31 cellular contexts compared by ENCODE assay signal in genomic region chr4:139768366-139768765, GRCh38.
"Had no signal": no experiment of that assay in that cellular context is flagged by ENCODE, and none has a peak within 500 bp of the region (broad histone marks: within the 10 kb centered on the region; RNA-seq: fewer than 3 reads in every experiment).

No MANE protein-coding gene starts in this region.

- H3K27ac ChIP-seq: ascending aorta, esophagus squamous epithelium, gastrocnemius medialis, left lung, ovary, right atrium auricular region, stomach, suprapubic skin, tibial artery had no signal

- H3K4me3 Mint-ChIP-seq: activated CD4-positive, alpha-beta T cell treated with anti-CD3 and anti-CD28 coated beads for 36 hours; activated naive CD4-positive, alpha-beta T cell treated with anti-CD3 and anti-CD28 coated beads, Interleukin-2, amount 10 ng/mL, durations not matched to agents 7 days and 5 days; activated naive CD8-positive, alpha-beta T cell treated with anti-CD3 and anti-CD28 coated beads, Interleukin-2, amount 10 ng/mL, durations not matched to agents 7 days and 5 days; activated T-helper 1 cell treated with anti-CD3 and anti-CD28 coated beads, Interleukin-12 subunit alpha, Interleukin-12 subunit beta, Interleukin-2, Interleukin-4 antibody, amounts not matched to agents 30 ng/mL and 10 ng/mL and 1 ng/mL, durations not matched to agents 14 hours and 24 hours and 36 hours; brain; endodermal cell; natural killer cell treated with Interleukin-12 subunit alpha and Interleukin-12 subunit beta and Interleukin-15 and Interleukin-18, amount 100 ng/mL, for 72 hours; stimulated activated memory B cell treated with anti-CD40 and anti-IgM and Interleukin-4, amounts not matched to agents 10 μg/mL and 1 μg/mL and 100 μg/mL, for 72 hours; T-helper 2 cell treated with Interferon-gamma antibody and Interleukin-4, amounts not matched to agents 5 μg/mL and 100 μg/mL, for 36 hours had no signal

- H3K36me3 ChIP-seq: ascending aorta, esophagus squamous epithelium, gastrocnemius medialis, left lung, ovary, right atrium auricular region, stomach, suprapubic skin, tibial artery had no signal

- H3K9me3 ChIP-seq: ascending aorta, esophagus squamous epithelium, gastrocnemius medialis, left lung, mucosa of descending colon, ovary, right atrium auricular region, stomach, suprapubic skin, tibial artery had no signal

- H3K4me2 ChIP-seq: smooth muscle cell had no signal

- H3K27me3 ChIP-seq: ascending aorta, esophagus squamous epithelium, gastrocnemius medialis, left lung, ovary, right atrium auricular region, stomach, suprapubic skin, tibial artery had no signal

- DNase-seq: activated CD4-positive, alpha-beta T cell treated with anti-CD3 and anti-CD28 coated beads for 36 hours; activated CD4-positive, alpha-beta T cell treated with anti-CD3 and anti-CD28 coated beads, Interleukin-2, amount 50 U/mL, for 4 hours; activated CD4-positive, CD25-positive, alpha-beta regulatory T cell; activated CD8-positive, alpha-beta memory T cell treated with anti-CD3 and anti-CD28 coated beads for 24 hours; activated effector memory CD4-positive, alpha-beta T cell treated with anti-CD3 and anti-CD28 coated beads, Interleukin-2, amount 50 U/mL, for 16 hours; activated naive CD8-positive, alpha-beta T cell treated with anti-CD3 and anti-CD28 coated beads, Interleukin-2, amount 10 ng/mL, durations not matched to agents 7 days and 5 days; central memory CD4-positive, alpha-beta T cell; esophagus squamous epithelium; gastrocnemius medialis; glutamatergic neuron; left lung; mucosa of descending colon; ovary; stimulated activated CD4-positive, alpha-beta T cell treated with anti-CD3 and anti-CD28 coated beads, Interleukin-1b, Interleukin-23, amount 100 ng/mL, for 48 hours; stimulated activated CD4-positive, alpha-beta T cell treated with anti-CD3 and anti-CD28 coated beads, Interleukin-4, amount 100 ng/mL, for 4 hours; stimulated activated CD8-positive, alpha-beta memory T cell treated with anti-CD3 and anti-CD28 coated beads, Interleukin-4, amount 100 ng/mL, for 48 hours; T-helper 1 cell; tibial artery had no signal

- H3K36me3 Mint-ChIP-seq: activated naive CD4-positive, alpha-beta T cell treated with anti-CD3 and anti-CD28 coated beads, Interleukin-2, amount 10 ng/mL, durations not matched to agents 7 days and 5 days; activated naive CD8-positive, alpha-beta T cell treated with anti-CD3 and anti-CD28 coated beads, Interleukin-2, amount 10 ng/mL, durations not matched to agents 7 days and 5 days; brain; natural killer cell treated with Interleukin-12 subunit alpha and Interleukin-12 subunit beta and Interleukin-15 and Interleukin-18, amount 100 ng/mL, for 72 hours; stimulated activated memory B cell treated with anti-CD40 and anti-IgM and Interleukin-4, amounts not matched to agents 10 μg/mL and 1 μg/mL and 100 μg/mL, for 72 hours had no signal

- H3K4me3 ChIP-seq: ascending aorta, esophagus squamous epithelium, gastrocnemius medialis, left lung, mucosa of descending colon, ovary, right atrium auricular region, smooth muscle cell, stomach, suprapubic skin, tibial artery had no signal

- H3K27me3 Mint-ChIP-seq: activated CD4-positive, alpha-beta T cell treated with anti-CD3 and anti-CD28 coated beads for 36 hours; brain; progenitor cell of endocrine pancreas had no signal

- H3K9me3 Mint-ChIP-seq: activated naive CD4-positive, alpha-beta T cell treated with anti-CD3 and anti-CD28 coated beads, Interleukin-2, amount 10 ng/mL, durations not matched to agents 7 days and 5 days; activated naive CD8-positive, alpha-beta T cell treated with anti-CD3 and anti-CD28 coated beads, Interleukin-2, amount 10 ng/mL, durations not matched to agents 7 days and 5 days; activated T-helper 1 cell treated with anti-CD3 and anti-CD28 coated beads, Interleukin-12 subunit alpha, Interleukin-12 subunit beta, Interleukin-2, Interleukin-4 antibody, amounts not matched to agents 30 ng/mL and 10 ng/mL and 1 ng/mL, durations not matched to agents 14 hours and 24 hours and 36 hours; brain; endodermal cell; natural killer cell treated with Interleukin-12 subunit alpha and Interleukin-12 subunit beta and Interleukin-15 and Interleukin-18, amount 100 ng/mL, for 72 hours; T-helper 2 cell treated with Interferon-gamma antibody and Interleukin-4, amounts not matched to agents 5 μg/mL and 100 μg/mL, for 36 hours had no signal

- H3K4me1 Mint-ChIP-seq: activated CD4-positive, alpha-beta T cell treated with anti-CD3 and anti-CD28 coated beads for 36 hours; activated naive CD4-positive, alpha-beta T cell treated with anti-CD3 and anti-CD28 coated beads, Interleukin-2, amount 10 ng/mL, durations not matched to agents 7 days and 5 days; activated naive CD8-positive, alpha-beta T cell treated with anti-CD3 and anti-CD28 coated beads, Interleukin-2, amount 10 ng/mL, durations not matched to agents 7 days and 5 days had no signal

- H3K27ac Mint-ChIP-seq: activated CD4-positive, alpha-beta T cell treated with anti-CD3 and anti-CD28 coated beads for 36 hours; activated naive CD4-positive, alpha-beta T cell treated with anti-CD3 and anti-CD28 coated beads, Interleukin-2, amount 10 ng/mL, durations not matched to agents 7 days and 5 days; activated naive CD8-positive, alpha-beta T cell treated with anti-CD3 and anti-CD28 coated beads, Interleukin-2, amount 10 ng/mL, durations not matched to agents 7 days and 5 days; activated T-helper 1 cell treated with anti-CD3 and anti-CD28 coated beads, Interleukin-12 subunit alpha, Interleukin-12 subunit beta, Interleukin-2, Interleukin-4 antibody, amounts not matched to agents 30 ng/mL and 10 ng/mL and 1 ng/mL, durations not matched to agents 14 hours and 24 hours and 36 hours; brain; endodermal cell; natural killer cell treated with Interleukin-12 subunit alpha and Interleukin-12 subunit beta and Interleukin-15 and Interleukin-18, amount 100 ng/mL, for 72 hours; stimulated activated memory B cell treated with anti-CD40 and anti-IgM and Interleukin-4, amounts not matched to agents 10 μg/mL and 1 μg/mL and 100 μg/mL, for 72 hours; T-helper 2 cell treated with Interferon-gamma antibody and Interleukin-4, amounts not matched to agents 5 μg/mL and 100 μg/mL, for 36 hours had no signal
